In the genomic region with DNA sequence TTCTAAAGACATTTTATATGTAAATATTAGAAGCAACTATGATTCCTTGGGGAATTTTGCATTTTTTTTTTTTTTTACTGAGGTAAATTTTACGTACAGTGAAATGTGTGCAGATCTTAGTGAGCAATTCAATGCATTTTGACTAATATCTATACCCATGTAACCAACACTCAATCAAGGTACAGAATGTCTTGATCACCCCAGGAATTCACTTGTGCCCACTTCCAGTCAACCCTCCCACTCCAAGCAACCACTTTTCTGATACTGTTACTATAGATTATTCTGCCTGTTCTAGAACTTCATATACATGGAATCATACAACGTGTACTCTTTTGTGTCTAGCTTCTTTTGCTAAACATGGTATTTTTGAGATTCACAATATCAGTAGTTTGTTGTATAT, we compare ENCODE assay signal across 32 cellular contexts. TPM values are rescaled to one million over a fixed set of nuclear protein-coding genes. Genes with fewer than 3 reads are reported as not detected.
"Had no signal": no experiment of that assay in that cellular context is flagged by ENCODE, and none has a peak within 500 bp of the region (broad histone marks: within the 10 kb centered on the region; RNA-seq: fewer than 3 reads in every experiment).

No MANE protein-coding gene starts in this region.

- H3K4me3 Mint-ChIP-seq: activated CD4-positive, alpha-beta memory T cell treated with anti-CD3 and anti-CD28 coated beads, Interleukin-2, amount 10 ng/mL, durations not matched to agents 7 days and 5 days; activated naive CD4-positive, alpha-beta T cell treated with anti-CD3 and anti-CD28 coated beads for 36 hours; activated naive CD4-positive, alpha-beta T cell treated with anti-CD3 and anti-CD28 coated beads, Interleukin-2, amount 50 U/mL, for 24 hours; activated naive CD8-positive, alpha-beta T cell treated with anti-CD3 and anti-CD28 coated beads for 36 hours; activated naive CD8-positive, alpha-beta T cell treated with anti-CD3 and anti-CD28 coated beads, Interleukin-2, amount 50 U/mL, for 24 hours; activated T-cell treated with anti-CD3 and anti-CD28 coated beads, Interleukin-2, amount 50 U/mL, for 24 hours; activated T-cell treated with anti-CD3 and anti-CD28 coated beads, Interleukin-2, amount 50 U/mL, for 72 hours had no signal

- H3K36me3 Mint-ChIP-seq: activated naive CD4-positive, alpha-beta T cell treated with anti-CD3 and anti-CD28 coated beads, Interleukin-2, amount 50 U/mL, for 24 hours; activated naive CD8-positive, alpha-beta T cell treated with anti-CD3 and anti-CD28 coated beads for 36 hours had no signal

- DNase-seq: activated CD4-positive, alpha-beta memory T cell treated with anti-CD3 and anti-CD28 coated beads, Interleukin-2, amount 10 ng/mL, durations not matched to agents 7 days and 5 days; activated CD4-positive, alpha-beta T cell treated with anti-CD3 and anti-CD28 coated beads for 4 hours; activated CD4-positive, alpha-beta T cell treated with anti-CD3 and anti-CD28 coated beads, Interleukin-2, amount 50 U/mL, for 4 hours; activated CD4-positive, CD25-positive, alpha-beta regulatory T cell; activated CD4-positive, CD25-positive, alpha-beta regulatory T cell treated with anti-CD3 and anti-CD28 coated beads, Interleukin-2, amount 50 U/mL, for 72 hours; activated CD8-positive, alpha-beta memory T cell treated with anti-CD3 and anti-CD28 coated beads, Interleukin-2, amount 50 U/mL, for 48 hours; activated effector memory CD4-positive, alpha-beta T cell treated with anti-CD3 and anti-CD28 coated beads, Interleukin-2, amount 50 U/mL, for 16 hours; activated naive CD4-positive, alpha-beta T cell treated with anti-CD3 and anti-CD28 coated beads for 36 hours; activated naive CD8-positive, alpha-beta T cell treated with anti-CD3 and anti-CD28 coated beads for 36 hours; activated naive CD8-positive, alpha-beta T cell treated with anti-CD3 and anti-CD28 coated beads, Interleukin-2, amount 50 U/mL, for 24 hours; activated T-cell treated with anti-CD3 and anti-CD28 coated beads for 4 hours; activated T-cell treated with anti-CD3 and anti-CD28 coated beads, Interleukin-2, amount 50 U/mL, for 24 hours; activated T-cell treated with anti-CD3 and anti-CD28 coated beads, Interleukin-2, amount 50 U/mL, for 72 hours; adrenal gland; amygdala; aorta; body of pancreas; caudate nucleus; cortex of kidney; dermis blood vessel endothelial cell; effector CD4-positive, alpha-beta T cell; esophagus squamous epithelium; foreskin melanocyte had no signal

- H3K9me3 ChIP-seq: adrenal gland, body of pancreas, esophagus squamous epithelium, gastroesophageal sphincter had no signal

- H3K27me3 ChIP-seq: adrenal gland, body of pancreas, gastroesophageal sphincter had no signal

- H3K4me3 ChIP-seq: adrenal gland, body of pancreas, esophagus squamous epithelium, gastroesophageal sphincter had no signal

- ATAC-seq: activated naive CD8-positive, alpha-beta T cell treated with anti-CD3 and anti-CD28 coated beads, Interleukin-2, amount 50 U/mL, for 24 hours; body of pancreas; gastroesophageal sphincter had no signal

- H3K36me3 ChIP-seq: adrenal gland, esophagus squamous epithelium, gastroesophageal sphincter had no signal

- H3K9me3 Mint-ChIP-seq: activated CD4-positive, alpha-beta memory T cell treated with anti-CD3 and anti-CD28 coated beads, Interleukin-2, amount 10 ng/mL, durations not matched to agents 7 days and 5 days; activated naive CD4-positive, alpha-beta T cell treated with anti-CD3 and anti-CD28 coated beads for 36 hours; activated naive CD4-positive, alpha-beta T cell treated with anti-CD3 and anti-CD28 coated beads, Interleukin-2, amount 50 U/mL, for 24 hours; activated naive CD8-positive, alpha-beta T cell treated with anti-CD3 and anti-CD28 coated beads for 36 hours; activated naive CD8-positive, alpha-beta T cell treated with anti-CD3 and anti-CD28 coated beads, Interleukin-2, amount 50 U/mL, for 24 hours; activated T-cell treated with anti-CD3 and anti-CD28 coated beads, Interleukin-2, amount 50 U/mL, for 24 hours; activated T-cell treated with anti-CD3 and anti-CD28 coated beads, Interleukin-2, amount 50 U/mL, for 72 hours had no signal

- H3K4me1 ChIP-seq: adrenal gland, body of pancreas, esophagus squamous epithelium, gastroesophageal sphincter had no signal

- H3K27ac Mint-ChIP-seq: activated CD4-positive, alpha-beta memory T cell treated with anti-CD3 and anti-CD28 coated beads, Interleukin-2, amount 10 ng/mL, durations not matched to agents 7 days and 5 days; activated naive CD4-positive, alpha-beta T cell treated with anti-CD3 and anti-CD28 coated beads for 36 hours; activated naive CD4-positive, alpha-beta T cell treated with anti-CD3 and anti-CD28 coated beads, Interleukin-2, amount 50 U/mL, for 24 hours; activated naive CD8-positive, alpha-beta T cell treated with anti-CD3 and anti-CD28 coated beads for 36 hours; activated naive CD8-positive, alpha-beta T cell treated with anti-CD3 and anti-CD28 coated beads, Interleukin-2, amount 50 U/mL, for 24 hours; activated T-cell treated with anti-CD3 and anti-CD28 coated beads, Interleukin-2, amount 50 U/mL, for 24 hours; activated T-cell treated with anti-CD3 and anti-CD28 coated beads, Interleukin-2, amount 50 U/mL, for 72 hours had no signal

- H3K27ac ChIP-seq: adrenal gland, body of pancreas, epithelial cell of prostate, esophagus squamous epithelium, gastroesophageal sphincter had no signal

RNA-seq across cellular contexts. Expression of gene KBTBD12, which starts 47.6 kb away (rescaled TPM):
- total RNA-seq: activated CD4-positive, alpha-beta memory T cell treated with anti-CD3 and anti-CD28 coated beads, Interleukin-2, amount 10 ng/mL, durations not matched to agents 7 days and 5 days; activated naive CD4-positive, alpha-beta T cell treated with anti-CD3 and anti-CD28 coated beads for 36 hours; activated naive CD8-positive, alpha-beta T cell treated with anti-CD3 and anti-CD28 coated beads for 36 hours; activated T-cell treated with anti-CD3 and anti-CD28 coated beads, Interleukin-2, amount 50 U/mL, for 72 hours; chondrocyte; dermis blood vessel endothelial cell; endothelial cell of umbilical vein; fibroblast of lung; fibroblast of villous mesenchyme; glomerular endothelial cell; T-helper 1 cell treated with Interleukin-12 subunit alpha and Interleukin-12 subunit beta and Interleukin-4 antibody, amounts not matched to agents 30 ng/mL and 1 ng/mL, for 36 hours had no signal
- polyA plus RNA-seq: endothelial cell of umbilical vein, fibroblast of lung had no signal
